23 cellular contexts compared by ENCODE assay signal in genomic region chr4:25921922-25922321, GRCh38.
"Had no signal": no experiment of that assay in that cellular context is flagged by ENCODE, and none has a peak within 500 bp of the region (broad histone marks: within the 10 kb centered on the region; RNA-seq: fewer than 3 reads in every experiment).

No MANE protein-coding gene starts in this region.

- ATAC-seq: HepG2, SK-N-SH treated with all-trans-retinoic acid at 6 μM for 48 hours had no signal

- DNase-seq: IMR-90, Karpas-422, KG1, MG63, NCI-H1092, NCI-H1105 treated with DMSO at 0.1 percent for 48 hours, NCI-H1417 treated with DMSO at 0.1 percent for 48 hours, NCI-H146, NCI-H1694 treated with DMSO at 0.1 percent for 48 hours, NCI-H1930, NCI-H2081 treated with DMSO at 0.1 percent for 48 hours, NCI-H2171, NCI-H226, NCI-H446, NCI-H510A, NCI-H524 treated with DMSO at 0.1 percent for 48 hours, NCI-H69, NCI-H774, RPMI8226, SHP77 treated with DMSO at 0.1 percent for 48 hours, SJCRH30 had no signal

- H3K27me3 ChIP-seq: MG63, SJCRH30 had no signal

- H3K9me3 ChIP-seq: MG63, SJCRH30 had no signal

- H3K27ac ChIP-seq: SJCRH30 had no signal

- H3K4me3 ChIP-seq: MG63, SJCRH30 had no signal

- H3K4me1 ChIP-seq: SJCRH30 had no signal

- H3K36me3 ChIP-seq: MG63 had no signal
